Comparison of ENCODE assay signal across 1 cellular context in the genomic region with DNA sequence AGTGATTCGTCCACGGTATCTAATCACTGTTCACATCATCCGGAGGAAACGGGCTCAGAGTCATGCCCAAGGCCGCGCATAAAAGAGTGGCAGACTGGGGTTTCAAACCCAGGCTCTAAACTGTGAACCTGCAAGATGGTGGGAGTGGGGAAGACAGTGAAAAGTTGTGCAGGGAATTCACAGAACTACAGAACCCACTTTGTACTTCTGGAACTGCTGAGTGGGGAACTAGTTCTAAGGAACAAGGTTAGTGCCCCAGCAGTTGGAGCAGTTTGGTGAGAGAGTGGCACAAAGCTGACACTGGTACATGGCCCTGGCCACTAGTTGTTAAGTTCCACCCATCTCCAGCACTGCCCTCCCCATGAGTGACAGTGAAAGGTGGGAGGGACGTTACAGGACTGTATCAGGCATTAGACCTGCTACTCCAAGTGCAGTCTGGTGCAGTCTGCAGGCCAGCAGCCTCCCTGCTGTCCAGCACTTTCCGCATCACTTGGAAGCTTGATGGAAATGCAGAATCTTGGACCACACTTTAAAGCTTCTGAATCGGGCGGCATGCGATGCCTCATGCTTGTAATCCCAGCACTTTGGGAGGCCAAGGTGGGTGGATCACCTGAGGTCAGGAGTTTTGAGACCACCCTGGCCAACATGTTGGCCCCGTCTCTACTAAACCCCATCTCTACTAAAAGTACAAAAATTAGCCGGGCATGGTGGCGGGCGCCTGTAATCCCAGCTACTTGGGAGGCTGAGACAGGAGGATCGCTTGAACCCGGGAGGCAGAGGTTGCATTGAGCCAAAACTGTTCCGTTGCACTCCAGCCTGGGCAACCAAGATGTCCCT.
TF ChIP-seq lines count a peak whose summit lies in the region.

No MANE protein-coding gene starts in this region.

TF ChIP-seq in HEK293, 187 proteins besides CTCF, POLR2A, EP300 and RAD21 (continued from another document and continues in another):
- TF ChIP-seq REST (tag by site-specific recombination; IDR thresholded peaks at IDR 0.05) (peak; percentile 93), ZNF133 (tag by site-specific recombination; IDR thresholded peaks at IDR 0.05) (no peak), ZBTB11 (tag by site-specific recombination; conservative IDR thresholded peaks at IDR 0.05; ENCODE audit: low read depth) (no peak), ZNF747 (tag by site-specific recombination; IDR thresholded peaks at IDR 0.05) (no peak), ZNF549 (tag by site-specific recombination; IDR thresholded peaks at IDR 0.05) (no peak), OVOL3 (tag by site-specific recombination; IDR thresholded peaks at IDR 0.05) (no peak), ZNF221 (tag by site-specific recombination; IDR thresholded peaks at IDR 0.05; ENCODE audit: borderline replicate concordance) (no peak), KLF16 (tag by site-specific recombination; IDR thresholded peaks at IDR 0.05) (no peak), SP3 (tag by site-specific recombination; IDR thresholded peaks at IDR 0.05) (peak; percentile 73), ZNF624 (tag by site-specific recombination; IDR thresholded peaks at IDR 0.05) (no peak), ZSCAN5A (tag by site-specific recombination; IDR thresholded peaks at IDR 0.05) (no peak), ZNF837 (tag by site-specific recombination; IDR thresholded peaks at IDR 0.05) (no peak), ZNF366 (tag by site-specific recombination; conservative IDR thresholded peaks at IDR 0.05) (no peak), ZNF112 (tag by site-specific recombination; IDR thresholded peaks at IDR 0.05) (no peak), ZNF776 (tag by site-specific recombination; IDR thresholded peaks at IDR 0.05; ENCODE audit: borderline replicate concordance) (no peak), ZNF155 (tag by site-specific recombination; IDR thresholded peaks at IDR 0.05) (no peak), ZSCAN30 (tag by site-specific recombination; IDR thresholded peaks at IDR 0.05) (0 out of 2 replicates have a peak, but pooled peaks have one; percentile 8), ZNF518A (tag by site-specific recombination; conservative IDR thresholded peaks at IDR 0.05; ENCODE audit: low read depth) (no peak), ZNF280C (tag by site-specific recombination; IDR thresholded peaks at IDR 0.05) (no peak), ZNF548 (tag by site-specific recombination; IDR thresholded peaks at IDR 0.05) (no peak), SP2 (tag by site-specific recombination; IDR thresholded peaks at IDR 0.05) (peak; percentile 47), ZNF792 (tag by site-specific recombination; IDR thresholded peaks at IDR 0.05) (no peak)
- TF ChIP-seq, protein P1, sequence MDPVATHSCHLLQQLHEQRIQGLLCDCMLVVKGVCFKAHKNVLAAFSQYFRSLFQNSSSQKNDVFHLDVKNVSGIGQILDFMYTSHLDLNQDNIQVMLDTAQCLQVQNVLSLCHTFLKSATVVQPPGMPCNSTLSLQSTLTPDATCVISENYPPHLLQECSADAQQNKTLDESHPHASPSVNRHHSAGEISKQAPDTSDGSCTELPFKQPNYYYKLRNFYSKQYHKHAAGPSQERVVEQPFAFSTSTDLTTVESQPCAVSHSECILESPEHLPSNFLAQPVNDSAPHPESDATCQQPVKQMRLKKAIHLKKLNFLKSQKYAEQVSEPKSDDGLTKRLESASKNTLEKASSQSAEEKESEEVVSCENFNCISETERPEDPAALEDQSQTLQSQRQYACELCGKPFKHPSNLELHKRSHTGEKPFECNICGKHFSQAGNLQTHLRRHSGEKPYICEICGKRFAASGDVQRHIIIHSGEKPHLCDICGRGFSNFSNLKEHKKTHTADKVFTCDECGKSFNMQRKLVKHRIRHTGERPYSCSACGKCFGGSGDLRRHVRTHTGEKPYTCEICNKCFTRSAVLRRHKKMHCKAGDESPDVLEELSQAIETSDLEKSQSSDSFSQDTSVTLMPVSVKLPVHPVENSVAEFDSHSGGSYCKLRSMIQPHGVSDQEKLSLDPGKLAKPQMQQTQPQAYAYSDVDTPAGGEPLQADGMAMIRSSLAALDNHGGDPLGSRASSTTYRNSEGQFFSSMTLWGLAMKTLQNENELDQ (tag by site-specific recombination; IDR thresholded peaks at IDR 0.05; ENCODE audit: low read depth), result no peak
- TF ChIP-seq, protein P2, sequence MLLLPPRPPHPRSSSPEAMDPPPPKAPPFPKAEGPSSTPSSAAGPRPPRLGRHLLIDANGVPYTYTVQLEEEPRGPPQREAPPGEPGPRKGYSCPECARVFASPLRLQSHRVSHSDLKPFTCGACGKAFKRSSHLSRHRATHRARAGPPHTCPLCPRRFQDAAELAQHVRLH (tag by site-specific recombination; IDR thresholded peaks at IDR 0.05), result no peak
- TF ChIP-seq, protein P3, sequence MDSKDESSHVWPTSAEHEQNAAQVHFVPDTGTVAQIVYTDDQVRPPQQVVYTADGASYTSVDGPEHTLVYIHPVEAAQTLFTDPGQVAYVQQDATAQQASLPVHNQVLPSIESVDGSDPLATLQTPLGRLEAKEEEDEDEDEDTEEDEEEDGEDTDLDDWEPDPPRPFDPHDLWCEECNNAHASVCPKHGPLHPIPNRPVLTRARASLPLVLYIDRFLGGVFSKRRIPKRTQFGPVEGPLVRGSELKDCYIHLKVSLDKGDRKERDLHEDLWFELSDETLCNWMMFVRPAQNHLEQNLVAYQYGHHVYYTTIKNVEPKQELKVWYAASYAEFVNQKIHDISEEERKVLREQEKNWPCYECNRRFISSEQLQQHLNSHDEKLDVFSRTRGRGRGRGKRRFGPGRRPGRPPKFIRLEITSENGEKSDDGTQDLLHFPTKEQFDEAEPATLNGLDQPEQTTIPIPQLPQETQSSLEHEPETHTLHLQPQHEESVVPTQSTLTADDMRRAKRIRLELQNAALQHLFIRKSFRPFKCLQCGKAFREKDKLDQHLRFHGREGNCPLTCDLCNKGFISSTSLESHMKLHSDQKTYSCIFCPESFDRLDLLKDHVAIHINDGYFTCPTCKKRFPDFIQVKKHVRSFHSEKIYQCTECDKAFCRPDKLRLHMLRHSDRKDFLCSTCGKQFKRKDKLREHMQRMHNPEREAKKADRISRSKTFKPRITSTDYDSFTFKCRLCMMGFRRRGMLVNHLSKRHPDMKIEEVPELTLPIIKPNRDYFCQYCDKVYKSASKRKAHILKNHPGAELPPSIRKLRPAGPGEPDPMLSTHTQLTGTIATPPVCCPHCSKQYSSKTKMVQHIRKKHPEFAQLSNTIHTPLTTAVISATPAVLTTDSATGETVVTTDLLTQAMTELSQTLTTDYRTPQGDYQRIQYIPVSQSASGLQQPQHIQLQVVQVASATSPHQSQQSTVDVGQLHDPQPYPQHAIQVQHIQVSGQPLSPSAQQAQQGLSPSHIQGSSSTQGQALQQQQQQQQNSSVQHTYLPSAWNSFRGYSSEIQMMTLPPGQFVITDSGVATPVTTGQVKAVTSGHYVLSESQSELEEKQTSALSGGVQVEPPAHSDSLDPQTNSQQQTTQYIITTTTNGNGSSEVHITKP (tag by site-specific recombination; IDR thresholded peaks at IDR 0.05), result no peak
